Comparison of ENCODE assay signal across 13 cellular contexts in genomic region chr9:18142964-18143363, GRCh38.
DNase-seq lines count a peak whose midpoint lies in the region; ATAC-seq and TF ChIP-seq lines count a peak whose summit lies in the region.
"Had no signal": no experiment of that assay in that cellular context is flagged by ENCODE, and none has a peak within 500 bp of the region (broad histone marks: within the 10 kb centered on the region; RNA-seq: fewer than 3 reads in every experiment).

No MANE protein-coding gene starts in this region.

- no peak overlapping the region for H3K27ac Mint-ChIP-seq in CD4-positive, alpha-beta memory T cell
- H3K27ac Mint-ChIP-seq: activated naive CD4-positive, alpha-beta T cell treated with anti-CD3 and anti-CD28 coated beads for 36 hours; memory B cell; stimulated activated naive CD8-positive, alpha-beta T cell treated with anti-CD3 and anti-CD28 coated beads, Interleukin-15, Interleukin-2, amounts not matched to agents 100 ng/mL and 50 ng/mL, for 24 hours had no signal

- no peak overlapping the region for H3K27ac ChIP-seq in C4-2B
- no peak overlapping the region for H3K27ac ChIP-seq in colonic mucosa
- no peak overlapping the region for H3K27ac ChIP-seq in CD4-positive, alpha-beta memory T cell (ENCODE audit: low read depth, low read length)
- no peak overlapping the region for H3K27ac ChIP-seq in PC-9
- H3K27ac ChIP-seq: HL-60 had no signal

- CTCF ChIA-PET in HEK293T (lab: Yijun Ruan, JAX) (interaction anchor here (0.9 to 1.4 kb wide), 2 partner anchors 16 to 88 kb away, joined by 3 to 4 read pairs; no protein-coding TSS in a partner anchor), PC-9 (lab: Charles Lee) (no interaction called here)
- CTCF ChIA-PET in CD4-positive, alpha-beta memory T cell (lab: Charles Lee; ENCODE audit: partially characterized antibody): interaction anchor here (1.1 kb wide), 1 partner anchor 14 kb away, joined by 3 read pairs; no protein-coding TSS in a partner anchor

- H3K4me3 ChIP-seq in colonic mucosa (no peak overlapping the region), mucosa of descending colon (no peak overlapping the region), PC-9 (no peak overlapping the region)
- H3K4me3 ChIP-seq in CD4-positive, alpha-beta memory T cell (ENCODE audit: low read length in 2 of 2): no peak overlapping the region

- H3K36me3 ChIP-seq in colonic mucosa (no peaks in the 10 kb centered on the region), mucosa of descending colon (ENCODE audit: low read depth) (no peaks in the 10 kb centered on the region), PC-9 (ENCODE audit: low read depth) (no peaks in the 10 kb centered on the region)
- H3K36me3 ChIP-seq in CD4-positive, alpha-beta memory T cell (ENCODE audit: insufficient read depth, low read length): no peaks in the 10 kb centered on the region

- no peak overlapping the region for H2AFZ ChIP-seq in PC-9

- H3K27me3 ChIP-seq in colonic mucosa (no peaks in the 10 kb centered on the region), PC-9 (ENCODE audit: insufficient read depth, low read depth) (no peaks in the 10 kb centered on the region)
- H3K27me3 ChIP-seq in CD4-positive, alpha-beta memory T cell (ENCODE audit: insufficient read depth, low read length): no peaks in the 10 kb centered on the region

- no TSS peak for BruUV-seq in PC-9 (replicated peaks; lab: Mats Ljungman, UMichigan)

- H3K36me3 Mint-ChIP-seq in CD4-positive, alpha-beta memory T cell: no peaks in the 10 kb centered on the region
- H3K36me3 Mint-ChIP-seq: memory B cell had no signal

- no peaks in the 10 kb centered on the region for H3K9me2 ChIP-seq in PC-9 (ENCODE audit: insufficient read depth)

- no peaks in the 10 kb centered on the region for H3K79me2 ChIP-seq in PC-9 (ENCODE audit: low read depth)

- POLR2A ChIA-PET in HEK293T (lab: Yijun Ruan, JAX) (no interaction called here), PC-9 (lab: Charles Lee; ENCODE audit: unreplicated experiment) (no interaction called here)
- POLR2A ChIA-PET in CD4-positive, alpha-beta memory T cell (lab: Charles Lee; ENCODE audit: partially characterized antibody): no interaction called here

- H3F3A ChIP-seq in PC-9 (ENCODE audit: insufficient read depth, low read depth): no peaks in the 10 kb centered on the region

- ATAC-seq in mucosa of descending colon (peak; percentile 34), GM19467 (IDR thresholded peaks at IDR 0.05; ENCODE audit: unreplicated experiment) (no peak)

- intact Hi-C loops in colonic mucosa (cut with DNase I): loop anchor here (10.0 kb wide), 1 partner anchor 328 kb away; no protein-coding TSS in a partner anchor
- intact Hi-C loops in mucosa of descending colon (cut with DNase I, micrococcal nuclease): no loop called here
- intact Hi-C loops in CD4-positive, alpha-beta memory T cell (cut with micrococcal nuclease): no loop called here
- intact Hi-C loops in PC-9 (cut with micrococcal nuclease; ENCODE audit: unreplicated experiment): no loop called here

- H3K4me2 ChIP-seq in PC-9: no peak overlapping the region

- no peak overlapping the region for H3K9ac ChIP-seq in colonic mucosa (ENCODE audit: low read depth in 2 of 2, low read length in 2 of 2)

- no peaks in the 10 kb centered on the region for H3K4me1 Mint-ChIP-seq in CD4-positive, alpha-beta memory T cell
- H3K4me1 Mint-ChIP-seq: memory B cell had no signal

- H3K9me3 ChIP-seq in colonic mucosa: no peaks in the 10 kb centered on the region
- H3K9me3 ChIP-seq in mucosa of descending colon: no peaks in the 10 kb centered on the region
- no peaks in the 10 kb centered on the region for H3K9me3 ChIP-seq in CD4-positive, alpha-beta memory T cell (ENCODE audit: control insufficient read depth in 1 of 2, low read length in 2 of 2)
- no peaks in the 10 kb centered on the region for H3K9me3 ChIP-seq in PC-9 (ENCODE audit: insufficient read depth, low read depth)

- H4K20me1 ChIP-seq in PC-9 (ENCODE audit: insufficient read depth): no peaks in the 10 kb centered on the region

- TF ChIP-seq CTCF in C4-2B (conservative IDR thresholded peaks at IDR 0.05): peak; percentile 41
- peak; percentile 29 for TF ChIP-seq CTCF in colonic mucosa (IDR thresholded peaks at IDR 0.05)
- TF ChIP-seq CTCF in mucosa of descending colon (IDR thresholded peaks at IDR 0.05): no peak
- TF ChIP-seq CTCF in PC-9 (conservative IDR thresholded peaks at IDR 0.05): no peak

- H3K4me1 ChIP-seq in colonic mucosa (no peaks in the 10 kb centered on the region), mucosa of descending colon (ENCODE audit: low read depth) (no peaks in the 10 kb centered on the region), PC-9 (replicated peaks; ENCODE audit: insufficient read depth) (no peaks in the 10 kb centered on the region)
- no peaks in the 10 kb centered on the region for H3K4me1 ChIP-seq in CD4-positive, alpha-beta memory T cell (ENCODE audit: insufficient read depth, low read length)

- no peak overlapping the region for H3K4me3 Mint-ChIP-seq in CD4-positive, alpha-beta memory T cell
- H3K4me3 Mint-ChIP-seq: activated naive CD4-positive, alpha-beta T cell treated with anti-CD3 and anti-CD28 coated beads for 36 hours; memory B cell; stimulated activated naive CD8-positive, alpha-beta T cell treated with anti-CD3 and anti-CD28 coated beads, Interleukin-15, Interleukin-2, amounts not matched to agents 100 ng/mL and 50 ng/mL, for 24 hours had no signal

- peak; percentile 28 for DNase-seq in HEK293T (ENCODE audit: extremely low spot score)
- DNase-seq in colonic mucosa: peak; percentile 35
- DNase-seq in mucosa of descending colon: peak in 1 of 3 donors; percentile 32
- DNase-seq in NCI-H510A (lab: John Stamatoyannopoulos, UW): no peak
- DNase-seq in CD4-positive, alpha-beta memory T cell: no peak
- DNase-seq in PC-9: no peak
- DNase-seq: activated naive CD4-positive, alpha-beta T cell treated with anti-CD3 and anti-CD28 coated beads for 36 hours; NCI-H1105 treated with DMSO at 0.1 percent for 48 hours had no signal

- H3K9me3 Mint-ChIP-seq in CD4-positive, alpha-beta memory T cell: peaks cover 0 to 2% (median 0%) of the 10 kb centered on the region in 8 donors
- H3K9me3 Mint-ChIP-seq: activated naive CD4-positive, alpha-beta T cell treated with anti-CD3 and anti-CD28 coated beads for 36 hours; stimulated activated naive CD8-positive, alpha-beta T cell treated with anti-CD3 and anti-CD28 coated beads, Interleukin-15, Interleukin-2, amounts not matched to agents 100 ng/mL and 50 ng/mL, for 24 hours had no signal

- H3K27me3 Mint-ChIP-seq in CD4-positive, alpha-beta memory T cell: no peaks in the 10 kb centered on the region
- H3K27me3 Mint-ChIP-seq: memory B cell; stimulated activated naive CD8-positive, alpha-beta T cell treated with anti-CD3 and anti-CD28 coated beads, Interleukin-15, Interleukin-2, amounts not matched to agents 100 ng/mL and 50 ng/mL, for 24 hours had no signal

TF ChIP-seq in HEK293T, 16 proteins besides CTCF, POLR2A, EP300 and RAD21:
- TF ChIP-seq SUZ12 (IDR thresholded peaks at IDR 0.05): no peak

Comparison
In these comparisons a context has a peak if more than half of its experiments do, and no peak if none do; other contexts are left out.
1. CTCF ChIP-seq: peak in C4-2B (single experiment) and colonic mucosa (single experiment); none in mucosa of descending colon (single experiment) and PC-9 (single experiment).
2. DNase-seq: peak in HEK293T (single experiment) and colonic mucosa (single experiment); none in NCI-H510A (single experiment), CD4-positive, alpha-beta memory T cell (0 of 5) and PC-9 (0 of 2).